In the genomic region with DNA sequence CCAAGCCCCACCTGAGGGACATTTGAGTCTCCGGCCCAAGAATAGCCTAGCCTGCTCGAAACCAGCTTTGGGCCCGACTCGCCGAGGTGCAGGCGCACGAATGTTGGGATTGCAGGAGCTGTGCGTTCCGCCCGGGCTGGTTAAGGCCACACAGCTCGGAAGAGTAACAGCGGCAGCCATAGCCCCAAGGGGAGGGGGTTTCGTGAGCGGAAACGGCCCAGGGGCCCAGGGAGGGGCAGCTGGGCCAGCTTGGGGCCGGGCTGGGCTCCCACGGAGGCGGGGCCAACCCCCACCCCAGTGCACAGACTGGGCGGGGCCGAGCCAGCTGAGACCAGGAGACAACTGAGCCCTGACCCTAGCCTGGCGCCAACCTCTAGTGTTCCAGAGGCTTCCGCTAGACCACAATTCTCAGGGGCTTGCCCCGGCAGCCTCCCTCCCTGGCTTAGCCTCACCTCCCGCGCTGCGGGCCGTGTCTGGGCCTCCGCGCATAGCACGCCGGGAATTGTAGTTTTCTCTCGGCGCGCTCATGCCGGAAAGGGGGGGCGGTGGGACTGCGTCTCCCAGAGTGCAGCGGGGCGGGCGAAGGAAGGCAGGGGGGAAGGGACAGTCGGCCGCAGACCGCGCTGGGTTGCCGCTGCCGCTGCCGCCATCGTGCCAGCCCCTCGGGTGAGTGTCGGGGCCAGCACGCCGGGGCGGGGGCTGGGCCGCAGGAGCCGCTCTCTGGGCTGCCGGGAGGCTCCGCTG, we compare ENCODE assay signal across 8 cellular contexts. TPM values are rescaled to one million over a fixed set of nuclear protein-coding genes. Genes with fewer than 3 reads are reported as not detected.
A peak's percentile ranks its signal among the peaks of the same experiment; 100 is the strongest.
DNase-seq lines count a peak whose midpoint lies in the region; ATAC-seq and TF ChIP-seq lines count a peak whose summit lies in the region.

A gene (plus strand): TSS at position 614 of the 744 bp plus-strand sequence. CDS start 18,198 bp downstream, outside the sequence.

- H3K4me1 Mint-ChIP-seq in activated CD4-positive, alpha-beta T cell treated with anti-CD3 and anti-CD28 coated beads for 36 hours = peaks cover 46% of the 10 kb centered on the region

- H3K4me3 Mint-ChIP-seq in activated CD4-positive, alpha-beta T cell treated with anti-CD3 and anti-CD28 coated beads for 36 hours = peak within 1 kb of the TSS; percentile 77

- peak within 1 kb of the TSS; percentile 83 for H3K27ac Mint-ChIP-seq in activated CD4-positive, alpha-beta T cell treated with anti-CD3 and anti-CD28 coated beads for 36 hours

- no peaks in the 10 kb centered on the region for H3K27me3 Mint-ChIP-seq in activated CD4-positive, alpha-beta T cell treated with anti-CD3 and anti-CD28 coated beads for 36 hours

- peak within 1 kb of the TSS; percentile 93 for H3K4me3 ChIP-seq in choroid plexus epithelial cell (ENCODE audit: low read depth, low read length)

- CTCF ChIA-PET in activated CD4-positive, alpha-beta T cell treated with anti-CD3 and anti-CD28 coated beads for 36 hours (lab: Charles Lee) = interaction anchor here (0.6 to 2.6 kb wide), 8 partner anchors 13 to 325 kb away, joined by 3 to 12 read pairs (median 4); a partner anchor contains a TSS

- POLR2A ChIA-PET in activated CD4-positive, alpha-beta T cell treated with anti-CD3 and anti-CD28 coated beads for 36 hours (lab: Charles Lee) = interaction anchor here (0.6 to 1.2 kb wide), 6 partner anchors 13 to 325 kb away, joined by 3 to 4 read pairs (median 3); a partner anchor contains a TSS

- DNase-seq in AML-193 (lab: John Stamatoyannopoulos, UW) = peak; percentile 90 to 91
- peak; percentile 97 to 98 for DNase-seq in NCI-H524 (lab: John Stamatoyannopoulos, UW)
- peak; percentile 98 for DNase-seq in activated CD4-positive, alpha-beta T cell treated with anti-CD3 and anti-CD28 coated beads for 36 hours
- DNase-seq in choroid plexus epithelial cell (ENCODE audit: low read depth) = peak; percentile 92
- peak; percentile 87 for DNase-seq in kidney glomerular epithelial cell (lab: John Stamatoyannopoulos, UW)
- peak; percentile 86 to 96 (median 91) for DNase-seq in stimulated activated CD4-positive, alpha-beta T cell treated with anti-CD3 and anti-CD28 coated beads, Interleukin-1b, Interleukin-23, amount 100 ng/mL, for 24 hours (ENCODE audit: low read depth in 4 of 4, low spot score in 1 of 4)

- TF ChIP-seq CTCF in choroid plexus epithelial cell (conservative IDR thresholded peaks at IDR 0.05; ENCODE audit: low read depth, low read length) = no peak

- peak; percentile 62 for TF ChIP-seq POLR2A in GM19193 (IDR thresholded peaks at IDR 0.05; ENCODE audit: extremely low read depth, insufficient read depth, insufficient read length)

- ATAC-seq in HG03439 (IDR thresholded peaks at IDR 0.05; ENCODE audit: unreplicated experiment) = peak; percentile 56
- peak; percentile 68 for ATAC-seq in activated CD4-positive, alpha-beta T cell treated with anti-CD3 and anti-CD28 coated beads for 36 hours

- intact Hi-C loops in activated CD4-positive, alpha-beta T cell treated with anti-CD3 and anti-CD28 coated beads for 36 hours (cut with DNase I, micrococcal nuclease) = loop anchor here (1.0 to 10.0 kb wide), 20 partner anchors 13 to 464 kb away; a partner anchor contains a TSS

- H3K9me3 Mint-ChIP-seq in activated CD4-positive, alpha-beta T cell treated with anti-CD3 and anti-CD28 coated beads for 36 hours (ENCODE audit: low read depth) = no peaks in the 10 kb centered on the region

- peaks cover 27% of the 10 kb centered on the region for H3K36me3 Mint-ChIP-seq in activated CD4-positive, alpha-beta T cell treated with anti-CD3 and anti-CD28 coated beads for 36 hours (ENCODE audit: low read depth)

RNA-seq across cellular contexts. Expression of the gene that starts here (rescaled TPM):
- total RNA-seq in activated CD4-positive, alpha-beta T cell treated with anti-CD3 and anti-CD28 coated beads for 36 hours = 100 to 1,000 TPM; 156 to 249 TPM

Comparison
In these comparisons a context has a peak if more than half of its experiments do, and no peak if none do; other contexts are left out.
1. Peak in every context shown above with its lines: DNase-seq, ATAC-seq and H3K4me3 ChIP-seq.